Comparison of ENCODE assay signal across 1 cellular context in genomic region chr3:125382323-125382722, GRCh38.
TF ChIP-seq lines count a peak whose summit lies in the region.

No MANE protein-coding gene starts in this region.

TF ChIP-seq in SK-N-SH treated with all-trans-retinoic acid at 6 μM for 48 hours, 23 proteins besides CTCF, POLR2A, EP300 and RAD21 (continued from another document):
- TF ChIP-seq, protein P1, sequence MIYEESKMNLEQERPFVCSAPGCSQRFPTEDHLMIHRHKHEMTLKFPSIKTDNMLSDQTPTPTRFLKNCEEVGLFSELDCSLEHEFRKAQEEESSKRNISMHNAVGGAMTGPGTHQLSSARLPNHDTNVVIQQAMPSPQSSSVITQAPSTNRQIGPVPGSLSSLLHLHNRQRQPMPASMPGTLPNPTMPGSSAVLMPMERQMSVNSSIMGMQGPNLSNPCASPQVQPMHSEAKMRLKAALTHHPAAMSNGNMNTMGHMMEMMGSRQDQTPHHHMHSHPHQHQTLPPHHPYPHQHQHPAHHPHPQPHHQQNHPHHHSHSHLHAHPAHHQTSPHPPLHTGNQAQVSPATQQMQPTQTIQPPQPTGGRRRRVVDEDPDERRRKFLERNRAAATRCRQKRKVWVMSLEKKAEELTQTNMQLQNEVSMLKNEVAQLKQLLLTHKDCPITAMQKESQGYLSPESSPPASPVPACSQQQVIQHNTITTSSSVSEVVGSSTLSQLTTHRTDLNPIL (CRISPR knock-in tag; IDR thresholded peaks at IDR 0.05; ENCODE audit: low read depth): no peak
- TF ChIP-seq RARB (CRISPR knock-in tag; IDR thresholded peaks at IDR 0.05) (no peak), TSHZ2 (CRISPR knock-in tag; IDR thresholded peaks at IDR 0.05) (no peak), OSR1 (CRISPR knock-in tag; IDR thresholded peaks at IDR 0.05) (no peak)
- TF ChIP-seq, protein P2, sequence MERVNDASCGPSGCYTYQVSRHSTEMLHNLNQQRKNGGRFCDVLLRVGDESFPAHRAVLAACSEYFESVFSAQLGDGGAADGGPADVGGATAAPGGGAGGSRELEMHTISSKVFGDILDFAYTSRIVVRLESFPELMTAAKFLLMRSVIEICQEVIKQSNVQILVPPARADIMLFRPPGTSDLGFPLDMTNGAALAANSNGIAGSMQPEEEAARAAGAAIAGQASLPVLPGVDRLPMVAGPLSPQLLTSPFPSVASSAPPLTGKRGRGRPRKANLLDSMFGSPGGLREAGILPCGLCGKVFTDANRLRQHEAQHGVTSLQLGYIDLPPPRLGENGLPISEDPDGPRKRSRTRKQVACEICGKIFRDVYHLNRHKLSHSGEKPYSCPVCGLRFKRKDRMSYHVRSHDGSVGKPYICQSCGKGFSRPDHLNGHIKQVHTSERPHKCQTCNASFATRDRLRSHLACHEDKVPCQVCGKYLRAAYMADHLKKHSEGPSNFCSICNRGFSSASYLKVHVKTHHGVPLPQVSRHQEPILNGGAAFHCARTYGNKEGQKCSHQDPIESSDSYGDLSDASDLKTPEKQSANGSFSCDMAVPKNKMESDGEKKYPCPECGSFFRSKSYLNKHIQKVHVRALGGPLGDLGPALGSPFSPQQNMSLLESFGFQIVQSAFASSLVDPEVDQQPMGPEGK (CRISPR knock-in tag; IDR thresholded peaks at IDR 0.05; ENCODE audit: borderline replicate concordance): no peak
